ENCODE assay signal across 1 cellular context in the genomic region with DNA sequence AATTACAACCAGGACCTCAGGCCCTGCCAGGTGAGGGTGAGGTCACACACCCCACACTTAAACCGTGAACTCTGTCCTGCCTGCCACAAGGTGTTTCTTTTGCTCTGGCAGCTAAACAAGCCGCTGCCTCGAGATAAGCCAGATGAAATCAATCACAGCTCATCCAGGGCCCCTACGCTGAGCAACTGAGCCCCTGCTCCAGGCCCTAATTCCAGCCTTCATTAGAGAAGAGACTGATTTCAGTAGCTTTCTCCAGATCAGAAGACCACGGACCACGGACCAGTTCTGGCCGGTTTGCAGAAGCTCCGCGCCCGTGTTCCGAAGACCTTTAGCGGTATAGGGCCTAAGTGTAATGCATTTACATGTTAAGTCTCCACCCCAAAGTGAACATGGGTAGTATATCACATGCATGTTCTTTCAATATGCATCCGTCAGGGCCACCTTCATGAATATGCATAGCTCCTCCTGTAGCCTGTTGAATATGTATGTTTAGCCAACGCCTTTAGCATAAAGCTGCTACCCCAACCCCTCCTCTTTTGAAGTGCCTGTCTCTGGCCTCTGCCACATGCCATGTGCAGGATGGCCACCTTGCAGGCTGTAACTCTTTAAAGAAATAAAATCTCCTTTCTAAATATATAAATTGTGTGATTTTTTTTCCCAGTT.
TF ChIP-seq lines count a peak whose summit lies in the region.

No MANE protein-coding gene starts in this region.

TF ChIP-seq in HepG2, 621 proteins besides CTCF, POLR2A, EP300 and RAD21:
- TF ChIP-seq ZZZ3 (CRISPR knock-in tag; IDR thresholded peaks at IDR 0.05; ENCODE audit: borderline replicate concordance) (no peak), ZNF761 (CRISPR knock-in tag; conservative IDR thresholded peaks at IDR 0.05) (no peak), ZNF550 (CRISPR knock-in tag; IDR thresholded peaks at IDR 0.05; ENCODE audit: borderline replicate concordance) (no peak), ZMAT5 (CRISPR knock-in tag; IDR thresholded peaks at IDR 0.05; ENCODE audit: borderline replicate concordance, low read depth) (no peak), ATF7 (IDR thresholded peaks at IDR 0.05) (no peak), ATF7 (CRISPR knock-in tag; IDR thresholded peaks at IDR 0.05) (no peak), KMT2B (CRISPR knock-in tag; IDR thresholded peaks at IDR 0.05) (no peak), CEBPZ (IDR thresholded peaks at IDR 0.05; ENCODE audit: low read length) (no peak)
- TF ChIP-seq, protein P1, sequence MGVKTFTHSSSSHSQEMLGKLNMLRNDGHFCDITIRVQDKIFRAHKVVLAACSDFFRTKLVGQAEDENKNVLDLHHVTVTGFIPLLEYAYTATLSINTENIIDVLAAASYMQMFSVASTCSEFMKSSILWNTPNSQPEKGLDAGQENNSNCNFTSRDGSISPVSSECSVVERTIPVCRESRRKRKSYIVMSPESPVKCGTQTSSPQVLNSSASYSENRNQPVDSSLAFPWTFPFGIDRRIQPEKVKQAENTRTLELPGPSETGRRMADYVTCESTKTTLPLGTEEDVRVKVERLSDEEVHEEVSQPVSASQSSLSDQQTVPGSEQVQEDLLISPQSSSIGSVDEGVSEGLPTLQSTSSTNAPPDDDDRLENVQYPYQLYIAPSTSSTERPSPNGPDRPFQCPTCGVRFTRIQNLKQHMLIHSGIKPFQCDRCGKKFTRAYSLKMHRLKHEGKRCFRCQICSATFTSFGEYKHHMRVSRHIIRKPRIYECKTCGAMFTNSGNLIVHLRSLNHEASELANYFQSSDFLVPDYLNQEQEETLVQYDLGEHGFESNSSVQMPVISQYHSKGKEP (CRISPR knock-in tag; IDR thresholded peaks at IDR 0.05), result no peak
